38 cellular contexts compared by ENCODE assay signal in genomic region chr7:117931314-117931713, GRCh38. TPM values are rescaled to one million over a fixed set of nuclear protein-coding genes. Genes with fewer than 3 reads are reported as not detected.
"Had no signal": no experiment of that assay in that cellular context is flagged by ENCODE, and none has a peak within 500 bp of the region (broad histone marks: within the 10 kb centered on the region; RNA-seq: fewer than 3 reads in every experiment).

No MANE protein-coding gene starts in this region.

- H3K9me3 Mint-ChIP-seq: activated CD4-positive, alpha-beta memory T cell treated with anti-CD3 and anti-CD28 coated beads, Interleukin-2, amount 10 ng/mL, durations not matched to agents 7 days and 5 days; activated naive CD4-positive, alpha-beta T cell treated with anti-CD3 and anti-CD28 coated beads, Interleukin-2, amount 10 ng/mL, durations not matched to agents 7 days and 5 days; activated naive CD8-positive, alpha-beta T cell treated with anti-CD3 and anti-CD28 coated beads, Interleukin-2, amount 10 ng/mL, durations not matched to agents 7 days and 5 days; activated T-helper 2 cell treated with anti-CD3 and anti-CD28 coated beads, Interferon-gamma antibody, Interleukin-2, Interleukin-4, amounts not matched to agents 10 μg/mL and 5 μg/mL and 100 μg/mL, durations not matched to agents 14 hours and 24 hours and 36 hours; T-helper 2 cell treated with Interferon-gamma antibody and Interleukin-4, amounts not matched to agents 5 μg/mL and 100 μg/mL, for 36 hours had no signal

- H3K27ac ChIP-seq: ascending aorta, cardiac muscle cell, WERI-Rb-1 had no signal

- H3K27me3 Mint-ChIP-seq: activated CD4-positive, alpha-beta memory T cell treated with anti-CD3 and anti-CD28 coated beads, Interleukin-2, amount 10 ng/mL, durations not matched to agents 7 days and 5 days; activated CD4-positive, alpha-beta T cell treated with anti-CD3 and anti-CD28 coated beads, Interleukin-2, amount 10 ng/mL, durations not matched to agents 7 days and 5 days; activated CD8-positive, alpha-beta memory T cell treated with anti-CD3 and anti-CD28 coated beads, Interleukin-2, amount 10 ng/mL, durations not matched to agents 7 days and 5 days; activated naive CD4-positive, alpha-beta T cell treated with anti-CD3 and anti-CD28 coated beads, Interleukin-2, amount 10 ng/mL, durations not matched to agents 7 days and 5 days; activated naive CD8-positive, alpha-beta T cell treated with anti-CD3 and anti-CD28 coated beads, Interleukin-2, amount 10 ng/mL, durations not matched to agents 7 days and 5 days; activated T-cell treated with anti-CD3 and anti-CD28 coated beads, Interleukin-2, amount 50 U/mL, for 24 hours; central memory CD8-positive, alpha-beta T cell had no signal

- H3K27me3 ChIP-seq: ascending aorta, cardiac muscle cell had no signal

- H3K4me1 Mint-ChIP-seq: activated CD4-positive, alpha-beta memory T cell treated with anti-CD3 and anti-CD28 coated beads, Interleukin-2, amount 10 ng/mL, durations not matched to agents 7 days and 5 days; activated CD4-positive, alpha-beta T cell treated with anti-CD3 and anti-CD28 coated beads for 36 hours; activated CD4-positive, alpha-beta T cell treated with anti-CD3 and anti-CD28 coated beads, Interleukin-2, amount 10 ng/mL, durations not matched to agents 7 days and 5 days; activated CD8-positive, alpha-beta memory T cell treated with anti-CD3 and anti-CD28 coated beads, Interleukin-2, amount 10 ng/mL, durations not matched to agents 7 days and 5 days; activated naive CD4-positive, alpha-beta T cell treated with anti-CD3 and anti-CD28 coated beads, Interleukin-2, amount 10 ng/mL, durations not matched to agents 7 days and 5 days; activated naive CD4-positive, alpha-beta T cell treated with anti-CD3 and anti-CD28 coated beads, Interleukin-2, amount 50 U/mL, for 24 hours; activated naive CD8-positive, alpha-beta T cell treated with anti-CD3 and anti-CD28 coated beads, Interleukin-2, amount 10 ng/mL, durations not matched to agents 7 days and 5 days; activated naive CD8-positive, alpha-beta T cell treated with anti-CD3 and anti-CD28 coated beads, Interleukin-2, amount 50 U/mL, for 24 hours; brain; central memory CD8-positive, alpha-beta T cell had no signal

- DNase-seq: activated CD4-positive, alpha-beta memory T cell treated with anti-CD3 and anti-CD28 coated beads, Interleukin-2, amount 10 ng/mL, durations not matched to agents 7 days and 5 days; activated CD4-positive, alpha-beta T cell treated with anti-CD3 and anti-CD28 coated beads for 1 hour; activated CD4-positive, alpha-beta T cell treated with anti-CD3 and anti-CD28 coated beads for 36 hours; activated CD4-positive, alpha-beta T cell treated with anti-CD3 and anti-CD28 coated beads for 48 hours; activated CD4-positive, alpha-beta T cell treated with anti-CD3 and anti-CD28 coated beads, Interleukin-2, amount 10 ng/mL, durations not matched to agents 7 days and 5 days; activated CD4-positive, alpha-beta T cell treated with anti-CD3 and anti-CD28 coated beads, Interleukin-2, amount 50 U/mL, for 48 hours; activated CD4-positive, CD25-positive, alpha-beta regulatory T cell; activated CD8-positive, alpha-beta memory T cell treated with anti-CD3 and anti-CD28 coated beads for 24 hours; activated CD8-positive, alpha-beta memory T cell treated with anti-CD3 and anti-CD28 coated beads, Interleukin-2, amount 10 ng/mL, durations not matched to agents 7 days and 5 days; activated CD8-positive, alpha-beta memory T cell treated with anti-CD3 and anti-CD28 coated beads, Interleukin-2, amount 50 U/mL, for 48 hours; activated CD8-positive, alpha-beta T cell treated with anti-CD3 and anti-CD28 coated beads, Interleukin-2, amount 10 ng/mL, durations not matched to agents 7 days and 5 days; activated effector memory CD4-positive, alpha-beta T cell treated with Interleukin-2 at 50 U/mL for 16 hours; activated gamma-delta T cell; activated naive CD4-positive, alpha-beta T cell treated with anti-CD3 and anti-CD28 coated beads, Interleukin-2, amount 10 ng/mL, durations not matched to agents 7 days and 5 days; activated naive CD4-positive, alpha-beta T cell treated with Interleukin-2 at 50 U/mL for 16 hours; activated naive CD8-positive, alpha-beta T cell treated with anti-CD3 and anti-CD28 coated beads, Interleukin-2, amount 10 ng/mL, durations not matched to agents 7 days and 5 days; activated naive CD8-positive, alpha-beta T cell treated with anti-CD3 and anti-CD28 coated beads, Interleukin-2, amount 50 U/mL, for 24 hours; activated T-cell treated with anti-CD3 and anti-CD28 coated beads, Interleukin-2, amount 50 U/mL, for 24 hours; activated T-cell treated with anti-CD3 and anti-CD28 coated beads, Interleukin-2, amount 50 U/mL, for 48 hours; amygdala; anterior cingulate cortex; caudate nucleus; cerebellar nuclear complex; T-helper 2 cell; T-helper 9 cell; WERI-Rb-1 had no signal

- H3K36me3 Mint-ChIP-seq: activated CD8-positive, alpha-beta memory T cell treated with anti-CD3 and anti-CD28 coated beads, Interleukin-2, amount 10 ng/mL, durations not matched to agents 7 days and 5 days; activated naive CD4-positive, alpha-beta T cell treated with anti-CD3 and anti-CD28 coated beads, Interleukin-2, amount 10 ng/mL, durations not matched to agents 7 days and 5 days; activated naive CD4-positive, alpha-beta T cell treated with anti-CD3 and anti-CD28 coated beads, Interleukin-2, amount 50 U/mL, for 24 hours; activated naive CD8-positive, alpha-beta T cell; activated naive CD8-positive, alpha-beta T cell treated with anti-CD3 and anti-CD28 coated beads, Interleukin-2, amount 10 ng/mL, durations not matched to agents 7 days and 5 days; brain had no signal

- H3K27ac Mint-ChIP-seq: activated CD4-positive, alpha-beta memory T cell treated with anti-CD3 and anti-CD28 coated beads, Interleukin-2, amount 10 ng/mL, durations not matched to agents 7 days and 5 days; activated CD4-positive, alpha-beta T cell treated with anti-CD3 and anti-CD28 coated beads for 36 hours; activated CD4-positive, alpha-beta T cell treated with anti-CD3 and anti-CD28 coated beads, Interleukin-2, amount 10 ng/mL, durations not matched to agents 7 days and 5 days; activated CD8-positive, alpha-beta memory T cell treated with anti-CD3 and anti-CD28 coated beads, Interleukin-2, amount 10 ng/mL, durations not matched to agents 7 days and 5 days; activated CD8-positive, alpha-beta T cell treated with anti-CD3 and anti-CD28 coated beads, Interleukin-2, amount 10 ng/mL, durations not matched to agents 7 days and 5 days; activated naive CD4-positive, alpha-beta T cell treated with anti-CD3 and anti-CD28 coated beads, Interleukin-2, amount 10 ng/mL, durations not matched to agents 7 days and 5 days; activated naive CD4-positive, alpha-beta T cell treated with anti-CD3 and anti-CD28 coated beads, Interleukin-2, amount 50 U/mL, for 24 hours; activated naive CD8-positive, alpha-beta T cell; activated naive CD8-positive, alpha-beta T cell treated with anti-CD3 and anti-CD28 coated beads, Interleukin-2, amount 10 ng/mL, durations not matched to agents 7 days and 5 days; activated naive CD8-positive, alpha-beta T cell treated with anti-CD3 and anti-CD28 coated beads, Interleukin-2, amount 50 U/mL, for 24 hours; activated T-cell treated with anti-CD3 and anti-CD28 coated beads, Interleukin-2, amount 50 U/mL, for 24 hours; activated T-helper 2 cell treated with anti-CD3 and anti-CD28 coated beads, Interferon-gamma antibody, Interleukin-2, Interleukin-4, amounts not matched to agents 10 μg/mL and 5 μg/mL and 100 μg/mL, durations not matched to agents 14 hours and 24 hours and 36 hours; brain; T-helper 2 cell treated with Interferon-gamma antibody and Interleukin-4, amounts not matched to agents 5 μg/mL and 100 μg/mL, for 36 hours; WTC11 had no signal

- H3K4me3 Mint-ChIP-seq: activated CD4-positive, alpha-beta memory T cell treated with anti-CD3 and anti-CD28 coated beads, Interleukin-2, amount 10 ng/mL, durations not matched to agents 7 days and 5 days; activated CD4-positive, alpha-beta T cell treated with anti-CD3 and anti-CD28 coated beads for 36 hours; activated CD4-positive, alpha-beta T cell treated with anti-CD3 and anti-CD28 coated beads, Interleukin-2, amount 10 ng/mL, durations not matched to agents 7 days and 5 days; activated CD8-positive, alpha-beta memory T cell treated with anti-CD3 and anti-CD28 coated beads, Interleukin-2, amount 10 ng/mL, durations not matched to agents 7 days and 5 days; activated CD8-positive, alpha-beta T cell treated with anti-CD3 and anti-CD28 coated beads, Interleukin-2, amount 10 ng/mL, durations not matched to agents 7 days and 5 days; activated naive CD4-positive, alpha-beta T cell treated with anti-CD3 and anti-CD28 coated beads, Interleukin-2, amount 10 ng/mL, durations not matched to agents 7 days and 5 days; activated naive CD4-positive, alpha-beta T cell treated with anti-CD3 and anti-CD28 coated beads, Interleukin-2, amount 50 U/mL, for 24 hours; activated naive CD8-positive, alpha-beta T cell; activated naive CD8-positive, alpha-beta T cell treated with anti-CD3 and anti-CD28 coated beads, Interleukin-2, amount 10 ng/mL, durations not matched to agents 7 days and 5 days; activated naive CD8-positive, alpha-beta T cell treated with anti-CD3 and anti-CD28 coated beads, Interleukin-2, amount 50 U/mL, for 24 hours; activated T-cell treated with anti-CD3 and anti-CD28 coated beads, Interleukin-2, amount 50 U/mL, for 24 hours; brain; central memory CD8-positive, alpha-beta T cell; T-helper 2 cell treated with Interferon-gamma antibody and Interleukin-4, amounts not matched to agents 5 μg/mL and 100 μg/mL, for 36 hours; WTC11 had no signal

- H3K4me3 ChIP-seq: ascending aorta, cardiac muscle cell had no signal

- H3K36me3 ChIP-seq: ascending aorta, cardiac muscle cell, WERI-Rb-1 had no signal

- FAIRE-seq: bronchial epithelial cell, TTC549 had no signal

- H3K9me3 ChIP-seq: ascending aorta had no signal

- ATAC-seq: activated CD4-positive, alpha-beta T cell treated with anti-CD3 and anti-CD28 coated beads for 36 hours; activated CD4-positive, CD25-positive, alpha-beta regulatory T cell treated with anti-CD3 and anti-CD28 coated beads, Interleukin-2, amount 50 U/mL, for 24 hours; activated CD8-positive, alpha-beta memory T cell treated with anti-CD3 and anti-CD28 coated beads, Interleukin-2, amount 10 ng/mL, durations not matched to agents 7 days and 5 days; activated CD8-positive, alpha-beta T cell treated with anti-CD3 and anti-CD28 coated beads, Interleukin-2, amount 10 ng/mL, durations not matched to agents 7 days and 5 days; activated naive CD8-positive, alpha-beta T cell treated with anti-CD3 and anti-CD28 coated beads, Interleukin-2, amount 50 U/mL, for 24 hours; WTC11 had no signal

- H3K4me1 ChIP-seq: ascending aorta had no signal

RNA-seq across cellular contexts. Expression of gene CTTNBP2, which starts 58.1 kb away (rescaled TPM):
- total RNA-seq: activated CD4-positive, alpha-beta memory T cell treated with anti-CD3 and anti-CD28 coated beads, Interleukin-2, amount 10 ng/mL, durations not matched to agents 7 days and 5 days; activated CD4-positive, alpha-beta T cell treated with anti-CD3 and anti-CD28 coated beads for 36 hours; activated CD4-positive, alpha-beta T cell treated with anti-CD3 and anti-CD28 coated beads, Interleukin-2, amount 10 ng/mL, durations not matched to agents 7 days and 5 days; activated CD8-positive, alpha-beta memory T cell treated with anti-CD3 and anti-CD28 coated beads, Interleukin-2, amount 10 ng/mL, durations not matched to agents 7 days and 5 days; activated CD8-positive, alpha-beta T cell treated with anti-CD3 and anti-CD28 coated beads, Interleukin-2, amount 10 ng/mL, durations not matched to agents 7 days and 5 days; activated naive CD8-positive, alpha-beta T cell treated with anti-CD3 and anti-CD28 coated beads, Interleukin-2, amount 10 ng/mL, durations not matched to agents 7 days and 5 days; activated T-helper 2 cell treated with anti-CD3 and anti-CD28 coated beads, Interferon-gamma antibody, Interleukin-2, Interleukin-4, amounts not matched to agents 10 μg/mL and 5 μg/mL and 100 μg/mL, durations not matched to agents 14 hours and 24 hours and 36 hours had no signal
